Comparison of ENCODE assay signal across 21 cellular contexts in genomic region chr10:19498348-19499290, GRCh38.
DNase-seq lines count a peak whose midpoint lies in the region; TF ChIP-seq lines count a peak whose summit lies in the region.
"Had no signal": no experiment of that assay in that cellular context is flagged by ENCODE, and none has a peak within 500 bp of the region (broad histone marks: within the 10 kb centered on the region; RNA-seq: fewer than 3 reads in every experiment).

No MANE protein-coding gene starts in this region.

- H3K4me3 Mint-ChIP-seq in activated T-helper 2 cell treated with anti-CD3 and anti-CD28 coated beads, Interferon-gamma antibody, Interleukin-2, Interleukin-4, amounts not matched to agents 10 μg/mL and 5 μg/mL and 100 μg/mL, durations not matched to agents 14 hours and 24 hours and 36 hours (ENCODE audit: low read depth): no peak overlapping the region
- H3K4me3 Mint-ChIP-seq: activated CD8-positive, alpha-beta T cell treated with anti-CD3 and anti-CD28 coated beads, Interleukin-2, amount 10 ng/mL, durations not matched to agents 7 days and 5 days had no signal

- BruUV-seq in A673 (replicated peaks; lab: Mats Ljungman, UMichigan): no TSS peak

- POLR2A ChIA-PET in A673 (lab: Charles Lee; ENCODE audit: low non-redundant PET): no interaction called here

- CTCF ChIA-PET in A673 (lab: Charles Lee): no interaction called here

- intact Hi-C loops in A673 (cut with micrococcal nuclease; ENCODE audit: unreplicated experiment) (loop anchor here (5.0 kb wide), 1 partner anchor 289 kb away; no protein-coding TSS in a partner anchor), prostate gland (cut with DNase I) (no loop called here)
- intact Hi-C loops in activated T-helper 2 cell treated with anti-CD3 and anti-CD28 coated beads, Interferon-gamma antibody, Interleukin-2, Interleukin-4, amounts not matched to agents 10 μg/mL and 5 μg/mL and 100 μg/mL, durations not matched to agents 14 hours and 24 hours and 36 hours (cut with micrococcal nuclease): no loop called here

- no peaks in the 10 kb centered on the region for H3K36me3 Mint-ChIP-seq in activated T-helper 2 cell treated with anti-CD3 and anti-CD28 coated beads, Interferon-gamma antibody, Interleukin-2, Interleukin-4, amounts not matched to agents 10 μg/mL and 5 μg/mL and 100 μg/mL, durations not matched to agents 14 hours and 24 hours and 36 hours (ENCODE audit: low read depth)

- peaks cover 23% of the 10 kb centered on the region for H3K4me1 ChIP-seq in A673 (ENCODE audit: insufficient read depth, low read length, poor library complexity, severe bottlenecking)
- peaks cover 7% of the 10 kb centered on the region for H3K4me1 ChIP-seq in prostate gland (replicated peaks)
- H3K4me1 ChIP-seq in effector memory CD4-positive, alpha-beta T cell (ENCODE audit: control insufficient read depth, insufficient read depth, low read length, poor library complexity, severe bottlenecking): no peaks in the 10 kb centered on the region

- WGBS in prostate gland: 50% methylated on average over 1 of the region's 1 CpG

- no peak for TF ChIP-seq POLR2A in prostate gland (IDR thresholded peaks at IDR 0.05)

- H3K27ac ChIP-seq in A673 (ENCODE audit: low read depth, low read length, poor library complexity, severe bottlenecking) (no peak overlapping the region), epithelial cell of prostate (peak overlapping the region; percentile 32), prostate gland (no peak overlapping the region)
- no peak overlapping the region for H3K27ac ChIP-seq in effector memory CD4-positive, alpha-beta T cell (ENCODE audit: insufficient read depth, low read length, poor library complexity, severe bottlenecking)
- H3K27ac ChIP-seq: KMS-11 had no signal

- no peaks in the 10 kb centered on the region for H3K27me3 Mint-ChIP-seq in activated T-helper 2 cell treated with anti-CD3 and anti-CD28 coated beads, Interferon-gamma antibody, Interleukin-2, Interleukin-4, amounts not matched to agents 10 μg/mL and 5 μg/mL and 100 μg/mL, durations not matched to agents 14 hours and 24 hours and 36 hours (ENCODE audit: low read depth)

- H3K27me3 ChIP-seq in A673 (replicated peaks; ENCODE audit: insufficient read depth, low read depth, low read length, poor library complexity): peaks cover 46% of the 10 kb centered on the region
- no peaks in the 10 kb centered on the region for H3K27me3 ChIP-seq in prostate gland (replicated peaks; ENCODE audit: insufficient read depth)
- no peaks in the 10 kb centered on the region for H3K27me3 ChIP-seq in effector memory CD4-positive, alpha-beta T cell (replicated peaks; ENCODE audit: control insufficient read depth, insufficient read depth, low read length, poor library complexity, severe bottlenecking)

- H3K36me3 ChIP-seq in A673 (ENCODE audit: insufficient read depth, low read length, poor library complexity, severe bottlenecking) (no peaks in the 10 kb centered on the region), prostate gland (no peaks in the 10 kb centered on the region)
- H3K36me3 ChIP-seq in effector memory CD4-positive, alpha-beta T cell (ENCODE audit: control insufficient read depth, insufficient read depth, low read length): no peaks in the 10 kb centered on the region

- no peaks in the 10 kb centered on the region for H3K9me3 ChIP-seq in A673 (ENCODE audit: low read depth, low read length, poor library complexity, severe bottlenecking)
- H3K9me3 ChIP-seq in prostate gland: no peaks in the 10 kb centered on the region
- H3K9me3 ChIP-seq in effector memory CD4-positive, alpha-beta T cell (ENCODE audit: control insufficient read depth, low read length): peaks cover 7% of the 10 kb centered on the region

- H3K4me3 ChIP-seq in A673 (ENCODE audit: low read depth, low read length, poor library complexity, severe bottlenecking): no peak overlapping the region
- no peak overlapping the region for H3K4me3 ChIP-seq in prostate gland
- no peak overlapping the region for H3K4me3 ChIP-seq in effector memory CD4-positive, alpha-beta T cell (ENCODE audit: insufficient read depth, low read depth, low read length, poor library complexity, severe bottlenecking)

- H3K27ac Mint-ChIP-seq in activated T-helper 2 cell treated with anti-CD3 and anti-CD28 coated beads, Interferon-gamma antibody, Interleukin-2, Interleukin-4, amounts not matched to agents 10 μg/mL and 5 μg/mL and 100 μg/mL, durations not matched to agents 14 hours and 24 hours and 36 hours: no peak overlapping the region
- H3K27ac Mint-ChIP-seq: activated CD8-positive, alpha-beta T cell treated with anti-CD3 and anti-CD28 coated beads, Interleukin-2, amount 10 ng/mL, durations not matched to agents 7 days and 5 days had no signal

- peaks cover 5% of the 10 kb centered on the region for H3K9me3 Mint-ChIP-seq in activated T-helper 2 cell treated with anti-CD3 and anti-CD28 coated beads, Interferon-gamma antibody, Interleukin-2, Interleukin-4, amounts not matched to agents 10 μg/mL and 5 μg/mL and 100 μg/mL, durations not matched to agents 14 hours and 24 hours and 36 hours

- TF ChIP-seq CTCF in A673 (conservative IDR thresholded peaks at IDR 0.05; ENCODE audit: low read depth, low read length) (no peak), prostate gland (IDR thresholded peaks at IDR 0.05) (no peak)

- DNase-seq in A673 (ENCODE audit: low spot score) (peak; percentile 94), NCI-H226 (peak; percentile 38), epithelial cell of prostate (ENCODE audit: low read depth, low spot score) (no peak), prostate gland (ENCODE audit: low spot score) (peak; percentile 22), cerebellar nuclear complex (lab: John Stamatoyannopoulos, UW) (no peak), NCI-H2081 (lab: John Stamatoyannopoulos, UW) (no peak)
- no peak for DNase-seq in effector memory CD4-positive, alpha-beta T cell
- no peak for DNase-seq in activated T-helper 2 cell treated with anti-CD3 and anti-CD28 coated beads, Interferon-gamma antibody, Interleukin-2, Interleukin-4, amounts not matched to agents 10 μg/mL and 5 μg/mL and 100 μg/mL, durations not matched to agents 14 hours and 24 hours and 36 hours (ENCODE audit: low spot score)
- DNase-seq: activated CD8-positive, alpha-beta T cell treated with anti-CD3 and anti-CD28 coated beads, Interleukin-2, amount 10 ng/mL, durations not matched to agents 7 days and 5 days; activated naive CD4-positive, alpha-beta T cell; activated T-cell treated with anti-CD3 and anti-CD28 coated beads, Interleukin-2, amount 50 U/mL, for 1 hour; amygdala; effector CD4-positive, alpha-beta T cell; GDM1; hippocampal formation; islet precursor cell; NCI-H1092 treated with DMSO at 0.1 percent for 48 hours; NCI-H2029 treated with DMSO at 0.1 percent for 48 hours; NK-92 treated with Interleukin-12 subunit alpha and Interleukin-12 subunit beta, amount 100 ng/mL, for 24 hours; T1000 had no signal

- no peaks in the 10 kb centered on the region for H3K4me1 Mint-ChIP-seq in activated T-helper 2 cell treated with anti-CD3 and anti-CD28 coated beads, Interferon-gamma antibody, Interleukin-2, Interleukin-4, amounts not matched to agents 10 μg/mL and 5 μg/mL and 100 μg/mL, durations not matched to agents 14 hours and 24 hours and 36 hours (ENCODE audit: low read depth)

Comparison
In these comparisons a context has a peak if more than half of its experiments do, and no peak if none do; other contexts are left out.
1. DNase-seq: peak in A673 (single experiment), NCI-H226 (single experiment) and prostate gland (single experiment); none in epithelial cell of prostate (single experiment), effector memory CD4-positive, alpha-beta T cell (0 of 3), cerebellar nuclear complex (0 of 2), NCI-H2081 (0 of 2) and activated T-helper 2 cell treated with anti-CD3 and anti-CD28 coated beads, Interferon-gamma antibody, Interleukin-2, Interleukin-4, amounts not matched to agents 10 μg/mL and 5 μg/mL and 100 μg/mL, durations not matched to agents 14 hours and 24 hours and 36 hours (single experiment).